In the genomic region with DNA sequence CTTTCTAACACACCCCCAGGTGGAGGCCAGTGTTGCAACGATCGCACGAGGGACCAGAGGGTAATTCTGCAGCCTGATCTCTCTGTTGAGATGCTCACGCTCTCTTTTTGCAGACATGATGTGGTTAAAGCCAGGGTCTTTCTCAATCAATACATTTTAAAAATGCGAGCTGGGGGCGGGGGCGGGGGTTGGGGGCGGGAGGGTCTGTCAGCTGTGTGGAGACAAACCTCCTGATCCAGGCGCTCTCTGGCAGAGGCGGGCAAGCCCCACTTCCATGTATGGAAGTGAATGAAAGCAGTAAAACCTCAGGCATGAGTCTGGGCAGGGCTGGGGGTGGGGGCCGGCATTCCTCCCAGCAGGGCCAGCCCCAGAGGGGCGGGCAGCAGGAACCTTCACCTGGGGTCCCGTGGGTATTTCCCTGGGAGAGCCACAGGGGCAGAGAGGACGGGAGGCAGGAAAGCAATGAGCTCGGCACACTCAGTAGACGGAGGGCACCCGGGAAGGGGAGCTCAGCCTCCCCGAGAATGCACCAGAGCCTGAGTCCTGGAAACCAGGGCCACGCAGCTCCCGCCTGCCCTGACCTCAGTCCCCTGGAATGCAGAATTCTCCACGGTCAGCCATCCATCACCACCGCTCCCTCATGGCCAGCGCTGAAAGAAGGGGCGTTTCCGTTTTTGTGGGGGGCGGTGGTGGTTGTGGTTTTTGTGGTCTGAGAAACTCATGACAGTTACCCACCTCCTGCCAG, we compare ENCODE assay signal across 9 cellular contexts. TPM values are rescaled to one million over a fixed set of nuclear protein-coding genes. Genes with fewer than 3 reads are reported as not detected.
DNase-seq lines count a peak whose midpoint lies in the region; ATAC-seq and TF ChIP-seq lines count a peak whose summit lies in the region.
"Had no signal": no experiment of that assay in that cellular context is flagged by ENCODE, and none has a peak within 500 bp of the region (broad histone marks: within the 10 kb centered on the region; RNA-seq: fewer than 3 reads in every experiment).

No MANE protein-coding gene starts in this region.

- peak overlapping the region; percentile 85 to 98 (median 96); a peak in 6 of 7 replicates for H3K27ac Mint-ChIP-seq in H9

- H3K27me3 Mint-ChIP-seq in H9 (ENCODE audit: low read depth) = no peaks in the 10 kb centered on the region

- peak overlapping the region; percentile 89 for H4K5ac ChIP-seq in H9 (ENCODE audit: insufficient read length, low read depth, low read length)

- no peak overlapping the region for H3K56ac ChIP-seq in H9 (ENCODE audit: insufficient read length, low read depth, low read length)

- peaks cover 2% of the 10 kb centered on the region; the same call in 1 of the 2 replicates for H3K79me2 ChIP-seq in H9 (ENCODE audit: insufficient read depth, low read length)
- 0 out of 2 replicates have a peak, but pooled peaks cover 5% of the 10 kb centered on the region for H3K79me2 ChIP-seq in SK-N-SH (ENCODE audit: insufficient read depth)

- H3K23me2 ChIP-seq in H9 (ENCODE audit: insufficient read length, low read depth, low read length, poor library complexity, severe bottlenecking) = peaks cover 3% of the 10 kb centered on the region

- H3K4me3 Mint-ChIP-seq in H9 = peak overlapping the region; percentile 40 to 66; a peak in 4 of 5 replicates

- H2BK5ac ChIP-seq in H9 (ENCODE audit: insufficient read length, low read length) = no peak overlapping the region

- peaks cover 3% of the 10 kb centered on the region for H3K79me1 ChIP-seq in H9 (ENCODE audit: insufficient read depth, low read depth, low read length, poor library complexity, severe bottlenecking)

- no peak for TF ChIP-seq RAD21 in SK-N-SH (IDR thresholded peaks at IDR 0.05; ENCODE audit: low read length)

- H2AK5ac ChIP-seq in H9 (ENCODE audit: insufficient read length, low read length) = no peak overlapping the region

- H3K14ac ChIP-seq in H9 (ENCODE audit: insufficient read depth, low read length) = peak overlapping the region; percentile 94

- no CpG with 5 or more reads among the region's 26 CpGs for WGBS in H9 (ENCODE audit: extremely low coverage, insufficient read length, low lambda C conversion rate)
- 18% methylated on average over 23 of the region's 26 CpGs for WGBS in SK-N-SH (ENCODE audit: low lambda C conversion rate)

- H3T11ph ChIP-seq in H9 (ENCODE audit: low read length) = peak overlapping the region; percentile 23

- H3K4me1 ChIP-seq in H9 (ENCODE audit: insufficient read depth, low read length) (peaks cover 5% of the 10 kb centered on the region; the same call in 1 of the 2 replicates), SK-N-SH (ENCODE audit: control insufficient read depth in 1 of 2, insufficient read depth in 2 of 2, low read depth in 1 of 2, low read length in 1 of 2) (peaks cover 3 to 17% of the 10 kb centered on the region in 2 experiments; a peak in 2 of 4 replicates)

- H3K4me1 Mint-ChIP-seq in H9 = peaks cover 28 to 37% of the 10 kb centered on the region in 2 experiments

- H3K18ac ChIP-seq in H9 (ENCODE audit: insufficient read length, low read depth, low read length) = peak overlapping the region; percentile 99

- peak overlapping the region; percentile 99 for H2BK20ac ChIP-seq in H9 (ENCODE audit: low read depth, low read length, poor library complexity, severe bottlenecking)

- TF ChIP-seq EP300 in SK-N-SH (IDR thresholded peaks at IDR 0.05; ENCODE audit: borderline replicate concordance in 1 of 2, low read depth in 1 of 2, low read length in 1 of 2) = peak in 1 of 2 experiments; percentile 90; a peak in 2 of 4 replicates

- peaks cover 13% of the 10 kb centered on the region for H3F3A ChIP-seq in SK-N-SH (replicated peaks; ENCODE audit: insufficient read depth)

- H3K4ac ChIP-seq in H9 (ENCODE audit: low read depth, low read length) = peak overlapping the region; percentile 59; the same call in 1 of the 2 replicates

- no peak overlapping the region for H3K4me3 ChIP-seq in SK-N-SH (ENCODE audit: low read depth in 2 of 2, low read length in 1 of 2)

- H3K9ac ChIP-seq in H9 (ENCODE audit: extremely low read depth, insufficient read length, low read length) (no peak overlapping the region), SK-N-SH (peak overlapping the region; percentile 59; the same call in 1 of the 2 replicates)

- peaks cover 5 to 14% (median 12%) of the 10 kb centered on the region in 3 experiments for H3K36me3 Mint-ChIP-seq in H9 (ENCODE audit: insufficient read depth in 1 of 3, low read depth in 3 of 3)

- POLR2A ChIA-PET in SK-N-SH (lab: Yijun Ruan, JAX) = interaction anchor here (0.6 kb wide), 1 partner anchor 28 kb away, joined by 3 read pairs; a partner anchor contains a TSS

- H4K91ac ChIP-seq in H9 (ENCODE audit: insufficient read length, low read depth, low read length) = peak overlapping the region; percentile 49

- ATAC-seq in sciatic nerve = peak; percentile 19
- no peak for ATAC-seq in HG02852 (IDR thresholded peaks at IDR 0.05; ENCODE audit: unreplicated experiment)
- ATAC-seq in GM19467 (IDR thresholded peaks at IDR 0.05; ENCODE audit: unreplicated experiment) = no peak

- intact Hi-C loops in sciatic nerve (cut with DNase I) = no loop called here

- H4K8ac ChIP-seq in H9 (replicated peaks; ENCODE audit: insufficient read length, low read depth, low read length) = no peak overlapping the region

- DNase-seq in H9 (peak; percentile 94), SK-N-SH (no peak), glomerular visceral epithelial cell (ENCODE audit: extremely low spot score) (peak; percentile 99), sciatic nerve (ENCODE audit: low spot score) (no peak), putamen (ENCODE audit: low spot score) (no peak), DMS153 treated with DMSO at 0.1 percent for 48 hours (lab: John Stamatoyannopoulos, UW; ENCODE audit: unreplicated experiment) (no peak)
- DNase-seq: SHP77 treated with DMSO at 0.1 percent for 48 hours had no signal

- H3K27ac ChIP-seq in H9 (ENCODE audit: insufficient read length, low read depth, low read length) (peak overlapping the region; percentile 71), SK-N-SH (ENCODE audit: low read depth in 2 of 2, low read length in 1 of 2) (peak overlapping the region in 1 of 2 experiments; percentile 71; a peak in 2 of 4 replicates)

- H2AFZ ChIP-seq in H9 (ENCODE audit: low read length) = no peak overlapping the region
- no peak overlapping the region for H2AFZ ChIP-seq in SK-N-SH (ENCODE audit: low read depth)

- no peaks in the 10 kb centered on the region for H3K27me3 ChIP-seq in H9 (ENCODE audit: insufficient read depth, low read length)
- peaks cover 20% of the 10 kb centered on the region; the same call in 1 of the 2 replicates for H3K27me3 ChIP-seq in SK-N-SH (ENCODE audit: insufficient read depth)

- H3K9me3 ChIP-seq in H9 (ENCODE audit: control insufficient read depth, low read depth, low read length) (no peaks in the 10 kb centered on the region), SK-N-SH (no peaks in the 10 kb centered on the region)

- H3K4me2 ChIP-seq in H9 (ENCODE audit: insufficient read depth, insufficient read length, low read length) (peak overlapping the region; percentile 28), SK-N-SH (peak overlapping the region; percentile 78; the same call in 1 of the 2 replicates)

- peak overlapping the region; percentile 86 for H2BK12ac ChIP-seq in H9 (ENCODE audit: insufficient read length, low read depth, low read length)

- no peak overlapping the region for H3K23ac ChIP-seq in H9 (ENCODE audit: insufficient read length, low read depth, low read length)

- TF ChIP-seq CTCF in H9 (conservative IDR thresholded peaks at IDR 0.05) (no peak), SK-N-SH (IDR thresholded peaks at IDR 0.05) (no peak)

- no peaks in the 10 kb centered on the region for H3K9me3 Mint-ChIP-seq in H9

- H3K9me2 ChIP-seq in SK-N-SH = no peaks in the 10 kb centered on the region

- H2BK15ac ChIP-seq in H9 (ENCODE audit: low read depth, low read length) = no peak overlapping the region

- CTCF ChIA-PET in SK-N-SH (lab: Yijun Ruan, JAX) = interaction anchor here (0.9 to 1.5 kb wide), 2 partner anchors 13 to 45 kb away, joined by 3 to 6 read pairs; a partner anchor contains a TSS

- H4K20me1 ChIP-seq in H9 (ENCODE audit: control insufficient read depth, insufficient read depth, insufficient read length) = no peaks in the 10 kb centered on the region
- H4K20me1 ChIP-seq in SK-N-SH (ENCODE audit: insufficient read depth) = peaks cover 12% of the 10 kb centered on the region; the same call in 1 of the 2 replicates

- H2BK120ac ChIP-seq in H9 (ENCODE audit: low read depth, low read length, poor library complexity, severe bottlenecking) = peak overlapping the region; percentile 65

- H3K36me3 ChIP-seq in SK-N-SH (replicated peaks in 1 of 2; ENCODE audit: control insufficient read depth in 1 of 2, insufficient read depth in 2 of 2, low read length in 1 of 2) = no peaks in the 10 kb centered on the region

TF ChIP-seq in SK-N-SH, 30 proteins besides CTCF, POLR2A, EP300 and RAD21 (continues in another document):
- TF ChIP-seq, protein P1, sequence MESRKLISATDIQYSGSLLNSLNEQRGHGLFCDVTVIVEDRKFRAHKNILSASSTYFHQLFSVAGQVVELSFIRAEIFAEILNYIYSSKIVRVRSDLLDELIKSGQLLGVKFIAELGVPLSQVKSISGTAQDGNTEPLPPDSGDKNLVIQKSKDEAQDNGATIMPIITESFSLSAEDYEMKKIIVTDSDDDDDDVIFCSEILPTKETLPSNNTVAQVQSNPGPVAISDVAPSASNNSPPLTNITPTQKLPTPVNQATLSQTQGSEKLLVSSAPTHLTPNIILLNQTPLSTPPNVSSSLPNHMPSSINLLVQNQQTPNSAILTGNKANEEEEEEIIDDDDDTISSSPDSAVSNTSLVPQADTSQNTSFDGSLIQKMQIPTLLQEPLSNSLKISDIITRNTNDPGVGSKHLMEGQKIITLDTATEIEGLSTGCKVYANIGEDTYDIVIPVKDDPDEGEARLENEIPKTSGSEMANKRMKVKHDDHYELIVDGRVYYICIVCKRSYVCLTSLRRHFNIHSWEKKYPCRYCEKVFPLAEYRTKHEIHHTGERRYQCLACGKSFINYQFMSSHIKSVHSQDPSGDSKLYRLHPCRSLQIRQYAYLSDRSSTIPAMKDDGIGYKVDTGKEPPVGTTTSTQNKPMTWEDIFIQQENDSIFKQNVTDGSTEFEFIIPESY (IDR thresholded peaks at IDR 0.05; ENCODE audit: borderline replicate concordance, low read depth) = peak; percentile 75
- peak; percentile 87 for TF ChIP-seq JUND (IDR thresholded peaks at IDR 0.05)

RNA-seq across cellular contexts. Expression of a gene that starts 28.0 kb away (rescaled TPM):
- total RNA-seq in H9 (2021) (91.7 and 93.6 TPM in 2 replicates), sciatic nerve (44.3 TPM)
- polyA plus RNA-seq in SK-N-SH (2012; rRNA removed) = 19.5 and 23.9 TPM in 2 replicates
- 13.0 and 16.3 TPM in 2 replicates for polyA plus RNA-seq in SK-N-SH (2012; cell fraction: cytosol; rRNA removed)
- 16.6 and 20.7 TPM in 2 replicates for polyA plus RNA-seq in SK-N-SH (2012; cell fraction: nucleus; rRNA removed)

RNA-seq across cellular contexts. Expression of a gene that starts 45.4 kb away (rescaled TPM):
- total RNA-seq in H9 (2021) (23.0 and 23.7 TPM in 2 replicates), sciatic nerve (9.3 TPM)
- 9.9 and 10.7 TPM in 2 replicates for polyA plus RNA-seq in SK-N-SH (2012; rRNA removed)
- polyA plus RNA-seq in SK-N-SH (2012; cell fraction: cytosol; rRNA removed) = 11.3 and 11.4 TPM in 2 replicates
- 5.0 and 5.2 TPM in 2 replicates for polyA plus RNA-seq in SK-N-SH (2012; cell fraction: nucleus; rRNA removed)

Comparison
In these comparisons a context has a peak if more than half of its experiments do, and no peak if none do; other contexts are left out.
1. DNase-seq: peak in H9 (single experiment) and glomerular visceral epithelial cell (single experiment); none in SK-N-SH (single experiment), sciatic nerve (single experiment), putamen (single experiment) and DMS153 treated with DMSO at 0.1 percent for 48 hours (single experiment).